9 cellular contexts compared by ENCODE assay signal in genomic region chr16:53743149-53743566, GRCh38. TPM values are rescaled to one million over a fixed set of nuclear protein-coding genes. Genes with fewer than 3 reads are reported as not detected.
DNase-seq lines count a peak whose midpoint lies in the region; ATAC-seq and TF ChIP-seq lines count a peak whose summit lies in the region.
"Had no signal": no experiment of that assay in that cellular context is flagged by ENCODE, and none has a peak within 500 bp of the region (broad histone marks: within the 10 kb centered on the region; RNA-seq: fewer than 3 reads in every experiment).

No MANE protein-coding gene starts in this region.

- no peaks in the 10 kb centered on the region for H3K27me3 Mint-ChIP-seq in activated CD8-positive, alpha-beta memory T cell treated with anti-CD3 and anti-CD28 coated beads, Interleukin-2, amount 10 ng/mL, durations not matched to agents 7 days and 5 days

- no peak overlapping the region; the same call in 1 of the 2 replicates for H3K27ac ChIP-seq in VCaP

- peaks cover 6% of the 10 kb centered on the region for H3K36me3 Mint-ChIP-seq in activated CD8-positive, alpha-beta memory T cell treated with anti-CD3 and anti-CD28 coated beads, Interleukin-2, amount 10 ng/mL, durations not matched to agents 7 days and 5 days

- TF ChIP-seq CTCF in VCaP (conservative IDR thresholded peaks at IDR 0.05): peak; percentile 60

- peak; percentile 35 for ATAC-seq in HG02798 (IDR thresholded peaks at IDR 0.05; ENCODE audit: poor library complexity, unreplicated experiment)
- no peak for ATAC-seq in activated CD8-positive, alpha-beta memory T cell treated with anti-CD3 and anti-CD28 coated beads, Interleukin-2, amount 10 ng/mL, durations not matched to agents 7 days and 5 days
- no peak for ATAC-seq in activated CD4-positive, CD25-positive, alpha-beta regulatory T cell treated with anti-CD3 and anti-CD28 coated beads, Interleukin-2, amount 50 U/mL, for 24 hours
- ATAC-seq in HG03139 (IDR thresholded peaks at IDR 0.05; ENCODE audit: unreplicated experiment): no peak

- no peak overlapping the region for H3K27ac Mint-ChIP-seq in activated CD8-positive, alpha-beta memory T cell treated with anti-CD3 and anti-CD28 coated beads, Interleukin-2, amount 10 ng/mL, durations not matched to agents 7 days and 5 days
- H3K27ac Mint-ChIP-seq: T-helper 1 cell treated with Interleukin-12 subunit alpha and Interleukin-12 subunit beta and Interleukin-4 antibody, amounts not matched to agents 30 μg/mL and 1 μg/mL, for 36 hours had no signal

- H3K4me1 Mint-ChIP-seq in activated CD8-positive, alpha-beta memory T cell treated with anti-CD3 and anti-CD28 coated beads, Interleukin-2, amount 10 ng/mL, durations not matched to agents 7 days and 5 days: peaks cover 26% of the 10 kb centered on the region

- no peaks in the 10 kb centered on the region for H3K9me3 Mint-ChIP-seq in activated CD8-positive, alpha-beta memory T cell treated with anti-CD3 and anti-CD28 coated beads, Interleukin-2, amount 10 ng/mL, durations not matched to agents 7 days and 5 days (ENCODE audit: low read depth)

- DNase-seq in Daoy (ENCODE audit: low read depth) (peak; percentile 14), iPS DF 4.7 (ENCODE audit: extremely low read depth, low spot score) (peak; percentile 36), T1000 (lab: John Stamatoyannopoulos, UW) (no peak)
- DNase-seq in activated CD8-positive, alpha-beta memory T cell treated with anti-CD3 and anti-CD28 coated beads, Interleukin-2, amount 10 ng/mL, durations not matched to agents 7 days and 5 days: no peak

- CTCF ChIA-PET in activated CD8-positive, alpha-beta memory T cell treated with anti-CD3 and anti-CD28 coated beads, Interleukin-2, amount 10 ng/mL, durations not matched to agents 7 days and 5 days (lab: Charles Lee): interaction anchor here (1.0 to 2.8 kb wide), 11 partner anchors 9 to 52 kb away, joined by 3 to 12 read pairs (median 4); partner anchors contain the start of genes FTO and RPGRIP1L

- H3K4me3 Mint-ChIP-seq in activated CD8-positive, alpha-beta memory T cell treated with anti-CD3 and anti-CD28 coated beads, Interleukin-2, amount 10 ng/mL, durations not matched to agents 7 days and 5 days: no peak overlapping the region
- H3K4me3 Mint-ChIP-seq: T-helper 1 cell treated with Interleukin-12 subunit alpha and Interleukin-12 subunit beta and Interleukin-4 antibody, amounts not matched to agents 30 μg/mL and 1 μg/mL, for 36 hours had no signal

RNA-seq across cellular contexts. Expression of gene FTO, which starts 39.2 kb away (rescaled TPM):
- 37.5 and 38.8 TPM in 2 replicates for total RNA-seq in Daoy (2014; rRNA removed; shearing (Covaris generic))
- 10 to 100 TPM; 47.4 to 57.7 TPM for total RNA-seq in activated CD8-positive, alpha-beta memory T cell treated with anti-CD3 and anti-CD28 coated beads, Interleukin-2, amount 10 ng/mL, durations not matched to agents 7 days and 5 days

RNA-seq across cellular contexts. Expression of gene RPGRIP1L, which starts 39.5 kb away (rescaled TPM):
- 4.1 and 5.3 TPM in 2 replicates for total RNA-seq in Daoy (2014; rRNA removed; shearing (Covaris generic))
- total RNA-seq in activated CD8-positive, alpha-beta memory T cell treated with anti-CD3 and anti-CD28 coated beads, Interleukin-2, amount 10 ng/mL, durations not matched to agents 7 days and 5 days: 1 to 10 TPM; 5.6 to 6.9 TPM

Comparison
In these comparisons a context has a peak if more than half of its experiments do, and no peak if none do; other contexts are left out.
1. DNase-seq: peak in Daoy (single experiment) and iPS DF 4.7 (single experiment); none in activated CD8-positive, alpha-beta memory T cell treated with anti-CD3 and anti-CD28 coated beads, Interleukin-2, amount 10 ng/mL, durations not matched to agents 7 days and 5 days (single experiment) and T1000 (single experiment).